Comparison of ENCODE assay signal across 8 cellular contexts in the genomic region with DNA sequence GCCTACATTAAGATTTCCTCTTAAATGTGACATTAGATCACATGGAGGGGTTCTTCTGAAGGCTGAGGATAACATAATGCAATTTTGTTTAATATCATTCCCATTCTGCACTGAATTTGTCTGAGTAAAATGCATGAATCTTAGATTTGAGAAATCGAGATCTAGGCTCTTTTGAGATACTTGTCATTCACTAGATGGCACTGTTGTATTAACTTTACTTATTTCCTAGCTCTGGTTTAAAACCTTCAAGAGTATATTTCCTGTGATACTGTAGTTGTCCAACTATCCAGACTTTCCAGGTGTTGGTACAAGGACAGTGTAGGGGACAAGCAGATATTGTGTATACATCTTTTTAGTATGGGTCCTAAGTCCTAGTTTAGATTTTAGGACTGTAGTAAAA.
A peak's percentile ranks its signal among the peaks of the same experiment; 100 is the strongest.
DNase-seq lines count a peak whose midpoint lies in the region; ATAC-seq, FAIRE-seq and TF ChIP-seq lines count a peak whose summit lies in the region.

No MANE protein-coding gene starts in this region.

- H3K27ac ChIP-seq in cardiac muscle cell = no peak overlapping the region

- no peaks in the 10 kb centered on the region for H3K27me3 ChIP-seq in cardiac muscle cell

- H3K4me3 ChIP-seq in LNCaP clone FGC (ENCODE audit: low read depth, low read length) (no peak overlapping the region), cardiac muscle cell (no peak overlapping the region)

- no peaks in the 10 kb centered on the region for H3K9me3 ChIP-seq in cardiac muscle cell (ENCODE audit: low read depth)

- TF ChIP-seq CTCF in GM10266 (IDR thresholded peaks at IDR 0.05; ENCODE audit: control insufficient read depth, insufficient read depth, low read depth, missing control alignments) (peak; percentile 44), LNCaP clone FGC (IDR thresholded peaks at IDR 0.05; ENCODE audit: control insufficient read depth, extremely low read depth, insufficient read depth) (peak; percentile 59), cardiac muscle cell (IDR thresholded peaks at IDR 0.05; ENCODE audit: low read depth, low read length) (no peak)

- DNase-seq in GM10266 (ENCODE audit: extremely low spot score) (peak; percentile 46), LNCaP clone FGC (ENCODE audit: low read depth) (peak; percentile 32), RCC 7860 (ENCODE audit: low spot score) (peak; percentile 9), cardiac muscle cell (ENCODE audit: low read depth in 1 of 2, low spot score in 1 of 2) (peak; percentile 18 to 67), NK-92 (lab: John Stamatoyannopoulos, UW; ENCODE audit: unreplicated experiment) (no peak), head of caudate nucleus (no peak)
- no peak for DNase-seq in stimulated activated CD4-positive, alpha-beta T cell treated with anti-CD3 and anti-CD28 coated beads, Interleukin-15, amount 100 ng/mL, for 24 hours

- H3K36me3 ChIP-seq in cardiac muscle cell = no peaks in the 10 kb centered on the region

- intact Hi-C loops in head of caudate nucleus (cut with DNase I) = no loop called here

- no peak for ATAC-seq in GM19467 (IDR thresholded peaks at IDR 0.05; ENCODE audit: unreplicated experiment)

- H3K4me1 ChIP-seq in cardiac muscle cell (ENCODE audit: low read depth) = no peaks in the 10 kb centered on the region

- FAIRE-seq in RCC 7860 (lab: Jason Lieb, UNC) = no peak

Comparison
In these comparisons a context has a peak if more than half of its experiments do, and no peak if none do; other contexts are left out.
1. DNase-seq: peak in GM10266 (single experiment), LNCaP clone FGC (single experiment), RCC 7860 (single experiment) and cardiac muscle cell (2 of 2); none in stimulated activated CD4-positive, alpha-beta T cell treated with anti-CD3 and anti-CD28 coated beads, Interleukin-15, amount 100 ng/mL, for 24 hours (single experiment), NK-92 (single experiment) and head of caudate nucleus (0 of 42).